Comparison of ENCODE assay signal across 8 cellular contexts in the genomic region with DNA sequence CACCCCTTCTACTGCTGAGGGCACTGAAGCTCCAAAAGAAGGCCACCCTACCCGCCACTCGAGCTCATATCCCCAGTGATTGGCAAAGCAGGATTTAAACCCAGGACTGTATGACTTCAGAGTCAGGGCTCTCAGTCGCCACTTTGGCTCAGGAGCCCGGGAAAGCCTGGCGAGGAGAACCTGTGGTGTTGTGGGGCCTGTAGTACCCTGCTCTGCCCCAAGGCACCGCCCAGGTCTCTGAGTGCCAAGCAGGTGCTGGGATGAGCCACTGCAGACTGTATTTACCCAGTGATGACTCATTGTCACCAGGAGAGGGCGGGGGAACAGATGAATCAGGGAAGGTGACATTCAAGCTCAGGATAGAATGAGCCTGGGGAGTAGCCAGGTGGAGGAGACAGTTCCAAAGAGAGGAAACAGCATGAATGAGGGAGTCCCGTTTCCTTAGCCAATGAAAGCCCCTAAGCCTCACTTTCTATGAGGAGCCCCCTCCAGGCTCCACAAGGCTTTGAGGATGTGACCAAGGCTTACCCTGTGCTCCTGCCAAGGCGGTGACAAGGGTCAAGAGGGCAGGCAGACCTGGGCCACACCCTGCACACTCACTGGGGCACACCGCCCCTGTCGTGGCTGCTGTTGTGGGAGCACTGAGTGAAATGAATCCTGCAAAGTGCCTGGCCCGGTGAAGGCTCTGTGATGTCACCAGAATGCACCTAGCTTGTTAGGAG. TPM values are rescaled to one million over a fixed set of nuclear protein-coding genes. Genes with fewer than 3 reads are reported as not detected.
A peak's percentile ranks its signal among the peaks of the same experiment; 100 is the strongest.
DNase-seq lines count a peak whose midpoint lies in the region; ATAC-seq and TF ChIP-seq lines count a peak whose summit lies in the region.

No MANE protein-coding gene starts in this region.

- H3K4me2 ChIP-seq in GM23248 (ENCODE audit: unreplicated experiment) = no peak overlapping the region

- no peaks in the 10 kb centered on the region for H3K9me3 ChIP-seq in CD4-positive, CD25-positive, alpha-beta regulatory T cell (ENCODE audit: control insufficient read depth in 2 of 2, low read length in 2 of 2)
- no peaks in the 10 kb centered on the region for H3K9me3 ChIP-seq in GM23248 (ENCODE audit: low read depth)

- in situ Hi-C loops in GM23248 (cut with MboI) = no loop called here

- peaks cover 85% of the 10 kb centered on the region for H3K79me2 ChIP-seq in GM23248 (ENCODE audit: insufficient read depth)

- peaks cover 38% of the 10 kb centered on the region for H3K36me3 ChIP-seq in CD4-positive, CD25-positive, alpha-beta regulatory T cell (ENCODE audit: control insufficient read depth, insufficient read depth, low read length)
- no peaks in the 10 kb centered on the region for H3K36me3 ChIP-seq in GM23248 (ENCODE audit: low read depth)

- no peaks in the 10 kb centered on the region for H3K9me2 ChIP-seq in GM23248 (ENCODE audit: insufficient read depth)

- peaks cover 36% of the 10 kb centered on the region for H3K36me3 Mint-ChIP-seq in CD4-positive, CD25-positive, alpha-beta regulatory T cell
- peaks cover 8% of the 10 kb centered on the region for H3K36me3 Mint-ChIP-seq in mesothelial cell of epicardium

- no peaks in the 10 kb centered on the region for H3K27me3 Mint-ChIP-seq in CD4-positive, CD25-positive, alpha-beta regulatory T cell
- H3K27me3 Mint-ChIP-seq in mesothelial cell of epicardium (ENCODE audit: low read depth) = no peaks in the 10 kb centered on the region

- H3K27ac ChIP-seq in CD4-positive, CD25-positive, alpha-beta regulatory T cell (ENCODE audit: insufficient read depth, low read length, poor library complexity, severe bottlenecking) = peak overlapping the region; percentile 66
- no peak overlapping the region for H3K27ac ChIP-seq in GM23248

- TF ChIP-seq CTCF in choroid plexus epithelial cell (conservative IDR thresholded peaks at IDR 0.05; ENCODE audit: low read depth, low read length) (peak; percentile 9), mesothelial cell of epicardium (IDR thresholded peaks at IDR 0.05; ENCODE audit: unreplicated experiment) (no peak)

- no peaks in the 10 kb centered on the region for H3K9me3 Mint-ChIP-seq in CD4-positive, CD25-positive, alpha-beta regulatory T cell
- peaks cover 7% of the 10 kb centered on the region for H3K9me3 Mint-ChIP-seq in mesothelial cell of epicardium

- H3K4me1 Mint-ChIP-seq in CD4-positive, CD25-positive, alpha-beta regulatory T cell = peaks cover 31 to 95% (median 68%) of the 10 kb centered on the region in 4 donors
- peaks cover 20% of the 10 kb centered on the region for H3K4me1 Mint-ChIP-seq in mesothelial cell of epicardium

- H3K9ac ChIP-seq in GM23248 = no peak overlapping the region

- H3K27me3 ChIP-seq in CD4-positive, CD25-positive, alpha-beta regulatory T cell (ENCODE audit: control insufficient read depth, insufficient read depth, low read length) = no peaks in the 10 kb centered on the region
- H3K27me3 ChIP-seq in GM23248 (replicated peaks; ENCODE audit: insufficient read depth) = no peaks in the 10 kb centered on the region

- DNase-seq in CD4-positive, CD25-positive, alpha-beta regulatory T cell = peak; percentile 71 to 87 (median 73)
- peak; percentile 65 for DNase-seq in GM23248
- peak; percentile 44 to 73 for DNase-seq in NCI-H1930 (lab: John Stamatoyannopoulos, UW)
- DNase-seq in activated CD4-positive, CD25-positive, alpha-beta regulatory T cell treated with anti-CD3 and anti-CD28 coated beads, Interleukin-2, amount 50 U/mL, for 16 hours (ENCODE audit: low read depth, low spot score) = peak; percentile 71
- DNase-seq in choroid plexus epithelial cell (ENCODE audit: low read depth) = no peak
- DNase-seq in mesothelial cell of epicardium (ENCODE audit: low spot score in 2 of 2, unreplicated experiment in 2 of 2) = no peak
- peak; percentile 53 to 65 for DNase-seq in stimulated activated CD8-positive, alpha-beta memory T cell treated with anti-CD3 and anti-CD28 coated beads, Interleukin-7, amount 100 ng/mL, for 1 hour (ENCODE audit: low read depth in 2 of 2)

- peaks cover 94% of the 10 kb centered on the region for H3K4me1 ChIP-seq in CD4-positive, CD25-positive, alpha-beta regulatory T cell (ENCODE audit: control insufficient read depth, insufficient read depth, low read length, poor library complexity, severe bottlenecking)
- H3K4me1 ChIP-seq in GM23248 (ENCODE audit: insufficient read depth) = peaks cover 14% of the 10 kb centered on the region

- H3F3A ChIP-seq in GM23248 (ENCODE audit: insufficient read depth) = no peaks in the 10 kb centered on the region

- peak overlapping the region; percentile 69 for H3K4me3 ChIP-seq in CD4-positive, CD25-positive, alpha-beta regulatory T cell (ENCODE audit: low read depth, low read length)
- H3K4me3 ChIP-seq in GM23248 = no peak overlapping the region
- H3K4me3 ChIP-seq in choroid plexus epithelial cell (ENCODE audit: low read depth, low read length) = no peak overlapping the region

- peak overlapping the region; percentile 63 to 94 (median 79) for H3K27ac Mint-ChIP-seq in CD4-positive, CD25-positive, alpha-beta regulatory T cell
- peak overlapping the region; percentile 75 for H3K27ac Mint-ChIP-seq in mesothelial cell of epicardium

- ATAC-seq in CD4-positive, CD25-positive, alpha-beta regulatory T cell (ENCODE audit: low read depth in 2 of 2) = peak; percentile 95 to 97
- ATAC-seq in GM21576 (IDR thresholded peaks at IDR 0.05; ENCODE audit: unreplicated experiment) = no peak

- H3K4me3 Mint-ChIP-seq in CD4-positive, CD25-positive, alpha-beta regulatory T cell = peak overlapping the region; percentile 78 to 83 (median 80)
- H3K4me3 Mint-ChIP-seq in mesothelial cell of epicardium = no peak overlapping the region

- 50% methylated on average over 12 of the region's 12 CpGs for WGBS in GM23248 (ENCODE audit: low coverage in 1 of 2, low lambda C conversion rate in 2 of 2, missing lambda C conversion rate in 2 of 2), 2 experiments

- H4K20me1 ChIP-seq in GM23248 (ENCODE audit: insufficient read depth) = no peaks in the 10 kb centered on the region; the same call in 1 of the 2 replicates

- no peak overlapping the region for H2AFZ ChIP-seq in GM23248

RNA-seq across cellular contexts. Expression of a gene that starts 17.8 kb away (rescaled TPM):
- 35.7 TPM for total RNA-seq in CD4-positive, CD25-positive, alpha-beta regulatory T cell
- 10 to 100 TPM; 27.5 to 30.6 (median 29.7) TPM for polyA plus RNA-seq in CD4-positive, CD25-positive, alpha-beta regulatory T cell
- 27.0 and 33.3 TPM in 2 replicates for total RNA-seq in GM23248 (2014; rRNA removed; shearing (Covaris generic))
- polyA plus RNA-seq in GM23248 (2016; fragmentation: Nextera tagmentation; extraction: Ambion mirVana) = 62.8 and 66.5 TPM in 2 replicates
- total RNA-seq in mesothelial cell of epicardium = 36.8 to 37.5 TPM (median 36.9 TPM) in 3 replicates

RNA-seq across cellular contexts. Expression of a gene that starts 24.9 kb away (rescaled TPM):
- total RNA-seq in CD4-positive, CD25-positive, alpha-beta regulatory T cell = 3.3 TPM
- 1 to 10 TPM in 1 of 4 donors, under 1 TPM in 2, not detected in 1; 0.22 to 1.1 (median 0.81) TPM for polyA plus RNA-seq in CD4-positive, CD25-positive, alpha-beta regulatory T cell
- total RNA-seq in GM23248 (2014; rRNA removed; shearing (Covaris generic)) = 5.5 and 16.6 TPM in 2 replicates
- 8.8 and 9.4 TPM in 2 replicates for polyA plus RNA-seq in GM23248 (2016; fragmentation: Nextera tagmentation; extraction: Ambion mirVana)
- 7.6 to 9.0 TPM (median 8.2 TPM) in 3 replicates for total RNA-seq in mesothelial cell of epicardium

RNA-seq across cellular contexts. Expression of a gene that starts 25.3 kb away (rescaled TPM):
- 402 TPM for total RNA-seq in CD4-positive, CD25-positive, alpha-beta regulatory T cell
- 100 to 1,000 TPM; 140 to 190 (median 177) TPM for polyA plus RNA-seq in CD4-positive, CD25-positive, alpha-beta regulatory T cell
- 6.1 and 29.6 TPM in 2 replicates for total RNA-seq in GM23248 (2014; rRNA removed; shearing (Covaris generic))
- polyA plus RNA-seq in GM23248 (2016; fragmentation: Nextera tagmentation; extraction: Ambion mirVana) = 8.9 and 9.3 TPM in 2 replicates
- 62.8 to 68.8 TPM (median 67.4 TPM) in 3 replicates for total RNA-seq in mesothelial cell of epicardium

RNA-seq across cellular contexts. Expression of a gene that starts 38.6 kb away (rescaled TPM):
- 31.6 TPM for total RNA-seq in CD4-positive, CD25-positive, alpha-beta regulatory T cell
- polyA plus RNA-seq in CD4-positive, CD25-positive, alpha-beta regulatory T cell = 10 to 100 TPM; 23.1 to 23.8 (median 23.7) TPM
- 45.5 and 61.0 TPM in 2 replicates for total RNA-seq in GM23248 (2014; rRNA removed; shearing (Covaris generic))
- 33.7 and 40.1 TPM in 2 replicates for polyA plus RNA-seq in GM23248 (2016; fragmentation: Nextera tagmentation; extraction: Ambion mirVana)
- 14.5 to 16.1 TPM (median 15.8 TPM) in 3 replicates for total RNA-seq in mesothelial cell of epicardium

RNA-seq across cellular contexts. Expression of a gene that starts 56.1 kb away (rescaled TPM):
- total RNA-seq in CD4-positive, CD25-positive, alpha-beta regulatory T cell = 136 TPM
- 10 to 100 TPM; 43.7 to 50.5 (median 47.9) TPM for polyA plus RNA-seq in CD4-positive, CD25-positive, alpha-beta regulatory T cell
- 78.8 and 88.0 TPM in 2 replicates for total RNA-seq in GM23248 (2014; rRNA removed; shearing (Covaris generic))
- polyA plus RNA-seq in GM23248 (2016; fragmentation: Nextera tagmentation; extraction: Ambion mirVana) = 81.1 and 82.0 TPM in 2 replicates
- total RNA-seq in mesothelial cell of epicardium = 34.2 to 37.5 TPM (median 36.2 TPM) in 3 replicates

Comparison
In these comparisons a context has a peak if more than half of its experiments do, and no peak if none do; other contexts are left out.
1. DNase-seq: peak in CD4-positive, CD25-positive, alpha-beta regulatory T cell (3 of 3), GM23248 (single experiment), NCI-H1930 (2 of 2), activated CD4-positive, CD25-positive, alpha-beta regulatory T cell treated with anti-CD3 and anti-CD28 coated beads, Interleukin-2, amount 50 U/mL, for 16 hours (single experiment) and stimulated activated CD8-positive, alpha-beta memory T cell treated with anti-CD3 and anti-CD28 coated beads, Interleukin-7, amount 100 ng/mL, for 1 hour (2 of 2); none in choroid plexus epithelial cell (single experiment) and mesothelial cell of epicardium (0 of 2).